ENCODE assay signal across 11 cellular contexts in the genomic region with DNA sequence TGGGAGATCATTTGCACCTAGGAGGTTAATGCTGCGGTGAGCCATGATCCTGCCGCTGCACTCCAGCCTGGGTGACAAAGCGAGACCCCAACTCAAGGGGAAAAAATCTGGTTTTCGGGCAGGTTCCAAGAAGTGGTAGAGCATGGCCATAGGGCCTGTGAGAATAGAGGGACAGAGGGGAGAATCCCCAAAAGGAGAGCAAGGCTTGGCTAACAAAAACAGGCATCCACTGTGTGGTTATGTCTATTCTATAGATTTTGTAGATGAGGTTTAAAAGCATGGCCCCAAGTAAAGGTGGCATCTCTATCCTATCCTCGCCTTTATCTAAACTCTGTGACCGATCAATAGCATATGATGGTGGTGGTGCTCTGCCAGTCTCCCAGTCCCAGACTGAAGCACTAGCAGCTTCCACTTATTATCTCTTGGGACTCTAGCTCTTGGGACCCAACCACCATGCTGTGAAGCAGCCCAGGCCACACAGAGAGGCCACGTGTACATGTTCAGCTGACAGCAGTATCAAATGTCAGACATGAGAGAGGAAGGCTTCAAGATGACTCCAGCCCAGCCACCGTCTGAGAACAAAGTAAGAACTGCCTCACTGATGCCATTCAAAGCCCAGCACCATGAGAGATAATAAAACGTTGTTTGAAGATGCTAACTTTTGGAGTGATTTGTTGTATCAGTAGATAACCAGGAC. TPM values are rescaled to one million over a fixed set of nuclear protein-coding genes. Genes with fewer than 3 reads are reported as not detected.
DNase-seq lines count a peak whose midpoint lies in the region; ATAC-seq lines count a peak whose summit lies in the region.
"Had no signal": no experiment of that assay in that cellular context is flagged by ENCODE, and none has a peak within 500 bp of the region (broad histone marks: within the 10 kb centered on the region; RNA-seq: fewer than 3 reads in every experiment).

No MANE protein-coding gene starts in this region.

- H3K4me1 Mint-ChIP-seq in naive thymus-derived CD4-positive, alpha-beta T cell: peaks cover 7 to 28% (median 20%) of the 10 kb centered on the region in 7 donors
- peaks cover 6% of the 10 kb centered on the region for H3K4me1 Mint-ChIP-seq in activated T-cell treated with anti-CD3 and anti-CD28 coated beads, Interleukin-2, amount 50 U/mL, for 4 hours (ENCODE audit: low read depth)

- no peak overlapping the region for H3K4me3 Mint-ChIP-seq in naive thymus-derived CD4-positive, alpha-beta T cell
- H3K4me3 Mint-ChIP-seq in activated T-cell treated with anti-CD3 and anti-CD28 coated beads, Interleukin-2, amount 50 U/mL, for 4 hours: no peak overlapping the region

- no peaks in the 10 kb centered on the region for H3K27me3 Mint-ChIP-seq in naive thymus-derived CD4-positive, alpha-beta T cell
- no peaks in the 10 kb centered on the region for H3K27me3 Mint-ChIP-seq in activated T-cell treated with anti-CD3 and anti-CD28 coated beads, Interleukin-2, amount 50 U/mL, for 4 hours (ENCODE audit: low read depth)

- peaks cover 0 to 76% (median 4%) of the 10 kb centered on the region in 3 experiments for H3K36me3 ChIP-seq in naive thymus-derived CD4-positive, alpha-beta T cell (ENCODE audit: control insufficient read depth in 2 of 3, insufficient read depth in 3 of 3, low read length in 3 of 3)

- ATAC-seq in naive thymus-derived CD4-positive, alpha-beta T cell: no peak
- no peak for ATAC-seq in activated CD4-positive, CD25-positive, alpha-beta regulatory T cell treated with anti-CD3 and anti-CD28 coated beads, Interleukin-2, amount 50 U/mL, for 24 hours
- ATAC-seq in activated T-cell treated with anti-CD3 and anti-CD28 coated beads, Interleukin-2, amount 50 U/mL, for 4 hours: no peak

- CTCF ChIA-PET in naive thymus-derived CD4-positive, alpha-beta T cell (lab: Charles Lee): no interaction called here

- intact Hi-C loops in naive thymus-derived CD4-positive, alpha-beta T cell (cut with micrococcal nuclease): no loop called here

- peak; percentile 68 for DNase-seq in NCI-H510A treated with DMSO at 0.1 percent for 48 hours (lab: John Stamatoyannopoulos, UW)
- DNase-seq in NCI-H510A (lab: John Stamatoyannopoulos, UW): no peak
- peak; percentile 20 for DNase-seq in COLO668 (lab: John Stamatoyannopoulos, UW; ENCODE audit: unreplicated experiment)
- DNase-seq in SK-N-DZ (ENCODE audit: low spot score): peak; percentile 45
- no peak for DNase-seq in naive thymus-derived CD4-positive, alpha-beta T cell
- no peak for DNase-seq in nucleus accumbens (lab: John Stamatoyannopoulos, UW)
- DNase-seq in activated T-cell treated with anti-CD3 and anti-CD28 coated beads, Interleukin-2, amount 50 U/mL, for 4 hours: no peak
- DNase-seq: NCI-H1092 treated with DMSO at 0.1 percent for 48 hours had no signal

- H3K9me3 ChIP-seq in naive thymus-derived CD4-positive, alpha-beta T cell (ENCODE audit: control insufficient read depth in 2 of 3, low read length in 3 of 3): no peaks in the 10 kb centered on the region
- H3K9me3 ChIP-seq: tibial nerve had no signal

- POLR2A ChIA-PET in naive thymus-derived CD4-positive, alpha-beta T cell (lab: Charles Lee): no interaction called here

- no peak overlapping the region for H3K27ac ChIP-seq in naive thymus-derived CD4-positive, alpha-beta T cell (ENCODE audit: low read depth, low read length)
- H3K27ac ChIP-seq: hepatocyte had no signal

- H3K27ac Mint-ChIP-seq in naive thymus-derived CD4-positive, alpha-beta T cell: peak overlapping the region in 8 of 9 donors; percentile 2 to 82 (median 68)

- no peaks in the 10 kb centered on the region for H3K9me3 Mint-ChIP-seq in naive thymus-derived CD4-positive, alpha-beta T cell
- no peaks in the 10 kb centered on the region for H3K9me3 Mint-ChIP-seq in activated T-cell treated with anti-CD3 and anti-CD28 coated beads, Interleukin-2, amount 50 U/mL, for 4 hours

- no peak overlapping the region for H3K4me3 ChIP-seq in naive thymus-derived CD4-positive, alpha-beta T cell (ENCODE audit: low read length)
- H3K4me3 ChIP-seq: hepatocyte, tibial nerve had no signal

- peaks cover 5 to 53% (median 21%) of the 10 kb centered on the region in 5 donors for H3K36me3 Mint-ChIP-seq in naive thymus-derived CD4-positive, alpha-beta T cell
- H3K36me3 Mint-ChIP-seq in activated T-cell treated with anti-CD3 and anti-CD28 coated beads, Interleukin-2, amount 50 U/mL, for 4 hours (ENCODE audit: insufficient read depth): peaks cover 39% of the 10 kb centered on the region

- no peaks in the 10 kb centered on the region for H3K27me3 ChIP-seq in naive thymus-derived CD4-positive, alpha-beta T cell (ENCODE audit: control insufficient read depth in 2 of 2, insufficient read depth in 2 of 2, low read length in 2 of 2)
- H3K27me3 ChIP-seq: hepatocyte, tibial nerve had no signal

- no peaks in the 10 kb centered on the region for H3K4me1 ChIP-seq in naive thymus-derived CD4-positive, alpha-beta T cell (ENCODE audit: control insufficient read depth in 2 of 2, insufficient read depth in 2 of 2, low read length in 2 of 2)

RNA-seq across cellular contexts. Expression of a gene that starts 27.7 kb away (rescaled TPM):
- 142 and 152 TPM in 2 replicates for polyA plus RNA-seq in SK-N-DZ (2014; cell fraction: cytosol; rRNA removed)
- 80.7 and 85.4 TPM in 2 replicates for polyA plus RNA-seq in SK-N-DZ (2014; cell fraction: nucleus; rRNA removed)
- 10 to 100 TPM; 16.8 to 68.4 (median 48.6) TPM for total RNA-seq in naive thymus-derived CD4-positive, alpha-beta T cell
- 10 to 100 TPM; 20.2 to 21.2 TPM for polyA plus RNA-seq in naive thymus-derived CD4-positive, alpha-beta T cell
- 100 to 1,000 TPM; 128 to 132 (median 130) TPM for total RNA-seq in activated T-cell treated with anti-CD3 and anti-CD28 coated beads, Interleukin-2, amount 50 U/mL, for 4 hours

Comparison
In these comparisons a context has a peak if more than half of its experiments do, and no peak if none do; other contexts are left out.
1. DNase-seq: peak in NCI-H510A treated with DMSO at 0.1 percent for 48 hours (single experiment), COLO668 (single experiment) and SK-N-DZ (single experiment); none in NCI-H510A (single experiment), naive thymus-derived CD4-positive, alpha-beta T cell (0 of 9), nucleus accumbens (0 of 56) and activated T-cell treated with anti-CD3 and anti-CD28 coated beads, Interleukin-2, amount 50 U/mL, for 4 hours (single experiment).